ENCODE assay signal across 8 cellular contexts in the genomic region with DNA sequence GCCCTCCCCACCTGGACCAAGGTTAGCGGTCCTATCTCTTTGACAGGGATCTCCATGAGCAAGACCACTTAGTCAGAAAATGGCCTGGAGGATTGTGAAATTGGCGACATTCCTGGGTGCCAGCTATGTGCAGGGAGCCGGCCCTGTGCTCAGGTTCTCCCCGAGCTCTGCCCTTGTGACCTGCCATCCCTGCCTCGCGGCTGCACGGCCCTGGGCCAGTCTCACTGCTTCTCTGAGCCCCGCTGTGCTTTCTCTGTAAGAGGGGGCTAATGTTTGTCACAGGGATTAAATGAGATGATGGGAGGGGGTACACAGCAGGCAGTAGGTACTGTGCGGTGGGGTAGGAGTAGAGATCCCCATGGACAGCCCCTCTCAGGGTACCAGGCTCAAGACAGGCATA. TPM values are rescaled to one million over a fixed set of nuclear protein-coding genes. Genes with fewer than 3 reads are reported as not detected.
"Had no signal": no experiment of that assay in that cellular context is flagged by ENCODE, and none has a peak within 500 bp of the region (broad histone marks: within the 10 kb centered on the region; RNA-seq: fewer than 3 reads in every experiment).

No MANE protein-coding gene starts in this region.

- H3K27ac Mint-ChIP-seq: HFFc6 had no signal

- H3K27ac ChIP-seq: GM23248, HL-60 had no signal

- H2AFZ ChIP-seq: GM23248 had no signal

- H3K4me3 ChIP-seq: GM23248, HAP-1, K562 had no signal

- ATAC-seq: HCT116, K562 had no signal

- H3K9me3 Mint-ChIP-seq: HFFc6 had no signal

- DNase-seq: GM23248, GOT3, H7, HFFc6 had no signal

- H3K9ac ChIP-seq: GM23248 had no signal

- H3K36me3 ChIP-seq: HAP-1 had no signal

- H3K9me3 ChIP-seq: HAP-1 had no signal

- H3K4me3 Mint-ChIP-seq: HFFc6 had no signal

RNA-seq across cellular contexts. Expression of a gene that starts 49.2 kb away (rescaled TPM):
- total RNA-seq: GM23248 had no signal
- polyA plus RNA-seq: GM23248 had no signal
